1 cellular context compared by ENCODE assay signal in the genomic region with DNA sequence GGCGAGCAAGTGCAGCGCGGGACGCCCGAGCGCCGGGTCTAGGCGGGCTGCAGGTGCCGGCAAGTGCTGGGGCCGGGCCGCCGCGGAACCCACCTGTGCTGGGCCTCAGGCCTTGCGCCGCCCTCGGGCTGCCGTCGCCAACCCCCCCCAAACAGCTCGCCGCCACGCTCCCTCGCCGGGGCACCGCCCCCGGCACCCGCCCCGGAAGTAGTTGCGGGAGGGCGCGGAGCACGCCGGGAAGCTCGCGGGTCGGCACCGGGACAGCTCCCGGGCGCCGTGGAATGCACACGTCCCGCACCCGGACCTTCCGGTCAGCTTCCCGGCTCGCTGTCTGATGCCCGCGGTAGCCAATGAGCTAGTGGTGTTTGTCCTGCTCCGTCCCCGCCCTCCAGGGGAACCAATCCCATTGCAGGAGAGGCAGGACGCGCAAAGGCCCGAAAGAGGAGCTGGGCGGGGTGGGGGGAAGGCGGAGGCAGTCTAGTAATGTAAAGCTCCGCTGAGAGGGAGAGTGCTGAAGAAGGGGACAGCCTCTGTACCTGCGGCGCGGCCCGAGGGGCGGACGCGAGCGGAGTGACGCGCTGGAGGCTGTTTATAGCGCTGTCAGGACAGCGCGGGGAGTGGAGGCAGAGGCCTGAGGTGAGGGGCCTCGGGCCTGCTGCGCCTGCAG.
TF ChIP-seq lines count a peak whose summit lies in the region.

A gene with protein sequence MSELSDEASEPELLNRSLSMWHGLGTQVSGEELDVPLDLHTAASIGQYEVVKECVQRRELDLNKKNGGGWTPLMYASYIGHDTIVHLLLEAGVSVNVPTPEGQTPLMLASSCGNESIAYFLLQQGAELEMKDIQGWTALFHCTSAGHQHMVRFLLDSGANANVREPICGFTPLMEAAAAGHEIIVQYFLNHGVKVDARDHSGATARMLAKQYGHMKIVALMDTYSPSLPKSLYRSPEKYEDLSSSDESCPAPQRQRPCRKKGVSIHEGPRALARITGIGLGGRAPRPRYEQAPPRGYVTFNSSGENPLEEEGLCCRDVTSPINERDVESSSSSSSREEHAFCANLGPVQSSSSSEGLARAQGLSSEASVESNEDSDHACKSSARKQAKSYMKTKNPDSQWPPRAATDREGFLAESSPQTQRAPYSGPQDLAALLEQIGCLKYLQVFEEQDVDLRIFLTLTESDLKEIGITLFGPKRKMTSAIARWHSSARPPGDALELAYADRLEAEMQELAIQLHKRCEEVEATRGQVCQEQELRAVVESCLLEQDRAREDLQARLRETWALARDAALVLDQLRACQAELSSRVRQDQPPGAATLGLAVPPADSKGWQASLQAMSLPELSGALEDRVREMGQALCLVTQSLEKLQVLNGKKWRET (minus strand): TSS at position 209 of the 667 bp plus-strand sequence. CDS start 4,122 bp downstream, outside the sequence.
A gene (plus strand): TSS at position 475 of the 667 bp plus-strand sequence. CDS start 1,978 bp downstream, outside the sequence.

TF ChIP-seq in WTC11, 78 proteins besides CTCF, POLR2A, EP300 and RAD21 (continued from another document and continues in another):
- TF ChIP-seq, protein P1, sequence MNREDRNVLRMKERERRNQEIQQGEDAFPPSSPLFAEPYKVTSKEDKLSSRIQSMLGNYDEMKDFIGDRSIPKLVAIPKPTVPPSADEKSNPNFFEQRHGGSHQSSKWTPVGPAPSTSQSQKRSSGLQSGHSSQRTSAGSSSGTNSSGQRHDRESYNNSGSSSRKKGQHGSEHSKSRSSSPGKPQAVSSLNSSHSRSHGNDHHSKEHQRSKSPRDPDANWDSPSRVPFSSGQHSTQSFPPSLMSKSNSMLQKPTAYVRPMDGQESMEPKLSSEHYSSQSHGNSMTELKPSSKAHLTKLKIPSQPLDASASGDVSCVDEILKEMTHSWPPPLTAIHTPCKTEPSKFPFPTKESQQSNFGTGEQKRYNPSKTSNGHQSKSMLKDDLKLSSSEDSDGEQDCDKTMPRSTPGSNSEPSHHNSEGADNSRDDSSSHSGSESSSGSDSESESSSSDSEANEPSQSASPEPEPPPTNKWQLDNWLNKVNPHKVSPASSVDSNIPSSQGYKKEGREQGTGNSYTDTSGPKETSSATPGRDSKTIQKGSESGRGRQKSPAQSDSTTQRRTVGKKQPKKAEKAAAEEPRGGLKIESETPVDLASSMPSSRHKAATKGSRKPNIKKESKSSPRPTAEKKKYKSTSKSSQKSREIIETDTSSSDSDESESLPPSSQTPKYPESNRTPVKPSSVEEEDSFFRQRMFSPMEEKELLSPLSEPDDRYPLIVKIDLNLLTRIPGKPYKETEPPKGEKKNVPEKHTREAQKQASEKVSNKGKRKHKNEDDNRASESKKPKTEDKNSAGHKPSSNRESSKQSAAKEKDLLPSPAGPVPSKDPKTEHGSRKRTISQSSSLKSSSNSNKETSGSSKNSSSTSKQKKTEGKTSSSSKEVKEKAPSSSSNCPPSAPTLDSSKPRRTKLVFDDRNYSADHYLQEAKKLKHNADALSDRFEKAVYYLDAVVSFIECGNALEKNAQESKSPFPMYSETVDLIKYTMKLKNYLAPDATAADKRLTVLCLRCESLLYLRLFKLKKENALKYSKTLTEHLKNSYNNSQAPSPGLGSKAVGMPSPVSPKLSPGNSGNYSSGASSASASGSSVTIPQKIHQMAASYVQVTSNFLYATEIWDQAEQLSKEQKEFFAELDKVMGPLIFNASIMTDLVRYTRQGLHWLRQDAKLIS (CRISPR knock-in tag; IDR thresholded peaks at IDR 0.05; ENCODE audit: borderline replicate concordance): no peak
- TF ChIP-seq, protein P2, sequence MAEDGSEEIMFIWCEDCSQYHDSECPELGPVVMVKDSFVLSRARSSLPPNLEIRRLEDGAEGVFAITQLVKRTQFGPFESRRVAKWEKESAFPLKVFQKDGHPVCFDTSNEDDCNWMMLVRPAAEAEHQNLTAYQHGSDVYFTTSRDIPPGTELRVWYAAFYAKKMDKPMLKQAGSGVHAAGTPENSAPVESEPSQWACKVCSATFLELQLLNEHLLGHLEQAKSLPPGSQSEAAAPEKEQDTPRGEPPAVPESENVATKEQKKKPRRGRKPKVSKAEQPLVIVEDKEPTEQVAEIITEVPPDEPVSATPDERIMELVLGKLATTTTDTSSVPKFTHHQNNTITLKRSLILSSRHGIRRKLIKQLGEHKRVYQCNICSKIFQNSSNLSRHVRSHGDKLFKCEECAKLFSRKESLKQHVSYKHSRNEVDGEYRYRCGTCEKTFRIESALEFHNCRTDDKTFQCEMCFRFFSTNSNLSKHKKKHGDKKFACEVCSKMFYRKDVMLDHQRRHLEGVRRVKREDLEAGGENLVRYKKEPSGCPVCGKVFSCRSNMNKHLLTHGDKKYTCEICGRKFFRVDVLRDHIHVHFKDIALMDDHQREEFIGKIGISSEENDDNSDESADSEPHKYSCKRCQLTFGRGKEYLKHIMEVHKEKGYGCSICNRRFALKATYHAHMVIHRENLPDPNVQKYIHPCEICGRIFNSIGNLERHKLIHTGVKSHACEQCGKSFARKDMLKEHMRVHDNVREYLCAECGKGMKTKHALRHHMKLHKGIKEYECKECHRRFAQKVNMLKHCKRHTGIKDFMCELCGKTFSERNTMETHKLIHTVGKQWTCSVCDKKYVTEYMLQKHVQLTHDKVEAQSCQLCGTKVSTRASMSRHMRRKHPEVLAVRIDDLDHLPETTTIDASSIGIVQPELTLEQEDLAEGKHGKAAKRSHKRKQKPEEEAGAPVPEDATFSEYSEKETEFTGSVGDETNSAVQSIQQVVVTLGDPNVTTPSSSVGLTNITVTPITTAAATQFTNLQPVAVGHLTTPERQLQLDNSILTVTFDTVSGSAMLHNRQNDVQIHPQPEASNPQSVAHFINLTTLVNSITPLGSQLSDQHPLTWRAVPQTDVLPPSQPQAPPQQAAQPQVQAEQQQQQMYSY (CRISPR knock-in tag; IDR thresholded peaks at IDR 0.05): peak; percentile 50; the same call in 1 of the 2 replicates
- TF ChIP-seq JUN (CRISPR knock-in tag; IDR thresholded peaks at IDR 0.05): no peak
- TF ChIP-seq GRHL2 (CRISPR knock-in tag; IDR thresholded peaks at IDR 0.05; ENCODE audit: insufficient replicate concordance, severe bottlenecking): no peak
- 0 out of 2 replicates have a peak, but pooled peaks have one; percentile 15 for TF ChIP-seq TEAD4 (CRISPR knock-in tag; IDR thresholded peaks at IDR 0.05)
- peak; percentile 95 for TF ChIP-seq SP1 (CRISPR knock-in tag; conservative IDR thresholded peaks at IDR 0.05)
- TF ChIP-seq RORB (CRISPR knock-in tag; IDR thresholded peaks at IDR 0.05): no peak
- TF ChIP-seq, protein P3, sequence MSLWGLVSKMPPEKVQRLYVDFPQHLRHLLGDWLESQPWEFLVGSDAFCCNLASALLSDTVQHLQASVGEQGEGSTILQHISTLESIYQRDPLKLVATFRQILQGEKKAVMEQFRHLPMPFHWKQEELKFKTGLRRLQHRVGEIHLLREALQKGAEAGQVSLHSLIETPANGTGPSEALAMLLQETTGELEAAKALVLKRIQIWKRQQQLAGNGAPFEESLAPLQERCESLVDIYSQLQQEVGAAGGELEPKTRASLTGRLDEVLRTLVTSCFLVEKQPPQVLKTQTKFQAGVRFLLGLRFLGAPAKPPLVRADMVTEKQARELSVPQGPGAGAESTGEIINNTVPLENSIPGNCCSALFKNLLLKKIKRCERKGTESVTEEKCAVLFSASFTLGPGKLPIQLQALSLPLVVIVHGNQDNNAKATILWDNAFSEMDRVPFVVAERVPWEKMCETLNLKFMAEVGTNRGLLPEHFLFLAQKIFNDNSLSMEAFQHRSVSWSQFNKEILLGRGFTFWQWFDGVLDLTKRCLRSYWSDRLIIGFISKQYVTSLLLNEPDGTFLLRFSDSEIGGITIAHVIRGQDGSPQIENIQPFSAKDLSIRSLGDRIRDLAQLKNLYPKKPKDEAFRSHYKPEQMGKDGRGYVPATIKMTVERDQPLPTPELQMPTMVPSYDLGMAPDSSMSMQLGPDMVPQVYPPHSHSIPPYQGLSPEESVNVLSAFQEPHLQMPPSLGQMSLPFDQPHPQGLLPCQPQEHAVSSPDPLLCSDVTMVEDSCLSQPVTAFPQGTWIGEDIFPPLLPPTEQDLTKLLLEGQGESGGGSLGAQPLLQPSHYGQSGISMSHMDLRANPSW (CRISPR knock-in tag; conservative IDR thresholded peaks at IDR 0.05; ENCODE audit: low read depth): no peak
- TF ChIP-seq FOXK1 (CRISPR knock-in tag; IDR thresholded peaks at IDR 0.05): peak; percentile 76; the same call in 1 of the 2 replicates
- TF ChIP-seq, protein P4, sequence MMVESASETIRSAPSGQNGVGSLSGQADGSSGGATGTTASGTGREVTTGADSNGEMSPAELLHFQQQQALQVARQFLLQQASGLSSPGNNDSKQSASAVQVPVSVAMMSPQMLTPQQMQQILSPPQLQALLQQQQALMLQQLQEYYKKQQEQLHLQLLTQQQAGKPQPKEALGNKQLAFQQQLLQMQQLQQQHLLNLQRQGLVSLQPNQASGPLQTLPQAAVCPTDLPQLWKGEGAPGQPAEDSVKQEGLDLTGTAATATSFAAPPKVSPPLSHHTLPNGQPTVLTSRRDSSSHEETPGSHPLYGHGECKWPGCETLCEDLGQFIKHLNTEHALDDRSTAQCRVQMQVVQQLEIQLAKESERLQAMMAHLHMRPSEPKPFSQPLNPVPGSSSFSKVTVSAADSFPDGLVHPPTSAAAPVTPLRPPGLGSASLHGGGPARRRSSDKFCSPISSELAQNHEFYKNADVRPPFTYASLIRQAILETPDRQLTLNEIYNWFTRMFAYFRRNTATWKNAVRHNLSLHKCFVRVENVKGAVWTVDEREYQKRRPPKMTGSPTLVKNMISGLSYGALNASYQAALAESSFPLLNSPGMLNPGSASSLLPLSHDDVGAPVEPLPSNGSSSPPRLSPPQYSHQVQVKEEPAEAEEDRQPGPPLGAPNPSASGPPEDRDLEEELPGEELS (CRISPR knock-in tag; IDR thresholded peaks at IDR 0.05): peak; percentile 32
- TF ChIP-seq ETV6 (CRISPR knock-in tag; IDR thresholded peaks at IDR 0.05): peak; percentile 67; the same call in 1 of the 2 replicates
- peak; percentile 79 for TF ChIP-seq TEAD1 (CRISPR knock-in tag; IDR thresholded peaks at IDR 0.05)
- TF ChIP-seq, protein P5, sequence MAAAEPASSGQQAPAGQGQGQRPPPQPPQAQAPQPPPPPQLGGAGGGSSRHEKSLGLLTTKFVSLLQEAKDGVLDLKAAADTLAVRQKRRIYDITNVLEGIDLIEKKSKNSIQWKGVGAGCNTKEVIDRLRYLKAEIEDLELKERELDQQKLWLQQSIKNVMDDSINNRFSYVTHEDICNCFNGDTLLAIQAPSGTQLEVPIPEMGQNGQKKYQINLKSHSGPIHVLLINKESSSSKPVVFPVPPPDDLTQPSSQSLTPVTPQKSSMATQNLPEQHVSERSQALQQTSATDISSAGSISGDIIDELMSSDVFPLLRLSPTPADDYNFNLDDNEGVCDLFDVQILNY (CRISPR knock-in tag; IDR thresholded peaks at IDR 0.05): peak; percentile 87; the same call in 1 of the 2 replicates
- TF ChIP-seq, protein P6, sequence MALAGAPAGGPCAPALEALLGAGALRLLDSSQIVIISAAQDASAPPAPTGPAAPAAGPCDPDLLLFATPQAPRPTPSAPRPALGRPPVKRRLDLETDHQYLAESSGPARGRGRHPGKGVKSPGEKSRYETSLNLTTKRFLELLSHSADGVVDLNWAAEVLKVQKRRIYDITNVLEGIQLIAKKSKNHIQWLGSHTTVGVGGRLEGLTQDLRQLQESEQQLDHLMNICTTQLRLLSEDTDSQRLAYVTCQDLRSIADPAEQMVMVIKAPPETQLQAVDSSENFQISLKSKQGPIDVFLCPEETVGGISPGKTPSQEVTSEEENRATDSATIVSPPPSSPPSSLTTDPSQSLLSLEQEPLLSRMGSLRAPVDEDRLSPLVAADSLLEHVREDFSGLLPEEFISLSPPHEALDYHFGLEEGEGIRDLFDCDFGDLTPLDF (CRISPR knock-in tag; IDR thresholded peaks at IDR 0.05): 0 out of 2 replicates have a peak, but pooled peaks have one; percentile 18
- peak; percentile 90 for TF ChIP-seq GABPB1 (CRISPR knock-in tag; IDR thresholded peaks at IDR 0.05)
- TF ChIP-seq NR3C1 (CRISPR knock-in tag; conservative IDR thresholded peaks at IDR 0.05; ENCODE audit: low read depth): no peak
- TF ChIP-seq, protein P7, sequence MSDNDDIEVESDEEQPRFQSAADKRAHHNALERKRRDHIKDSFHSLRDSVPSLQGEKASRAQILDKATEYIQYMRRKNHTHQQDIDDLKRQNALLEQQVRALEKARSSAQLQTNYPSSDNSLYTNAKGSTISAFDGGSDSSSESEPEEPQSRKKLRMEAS (CRISPR knock-in tag; IDR thresholded peaks at IDR 0.05): peak; percentile 79; the same call in 1 of the 2 replicates
- TF ChIP-seq CREM (CRISPR knock-in tag; IDR thresholded peaks at IDR 0.05): 0 out of 2 replicates have a peak, but pooled peaks have one; percentile 18
- 0 out of 2 replicates have a peak, but pooled peaks have one; percentile 29 for TF ChIP-seq ZNF317 (CRISPR knock-in tag; IDR thresholded peaks at IDR 0.05; ENCODE audit: borderline replicate concordance, low read depth)
- TF ChIP-seq ATF1 (CRISPR knock-in tag; IDR thresholded peaks at IDR 0.05): no peak
- TF ChIP-seq, protein P8, sequence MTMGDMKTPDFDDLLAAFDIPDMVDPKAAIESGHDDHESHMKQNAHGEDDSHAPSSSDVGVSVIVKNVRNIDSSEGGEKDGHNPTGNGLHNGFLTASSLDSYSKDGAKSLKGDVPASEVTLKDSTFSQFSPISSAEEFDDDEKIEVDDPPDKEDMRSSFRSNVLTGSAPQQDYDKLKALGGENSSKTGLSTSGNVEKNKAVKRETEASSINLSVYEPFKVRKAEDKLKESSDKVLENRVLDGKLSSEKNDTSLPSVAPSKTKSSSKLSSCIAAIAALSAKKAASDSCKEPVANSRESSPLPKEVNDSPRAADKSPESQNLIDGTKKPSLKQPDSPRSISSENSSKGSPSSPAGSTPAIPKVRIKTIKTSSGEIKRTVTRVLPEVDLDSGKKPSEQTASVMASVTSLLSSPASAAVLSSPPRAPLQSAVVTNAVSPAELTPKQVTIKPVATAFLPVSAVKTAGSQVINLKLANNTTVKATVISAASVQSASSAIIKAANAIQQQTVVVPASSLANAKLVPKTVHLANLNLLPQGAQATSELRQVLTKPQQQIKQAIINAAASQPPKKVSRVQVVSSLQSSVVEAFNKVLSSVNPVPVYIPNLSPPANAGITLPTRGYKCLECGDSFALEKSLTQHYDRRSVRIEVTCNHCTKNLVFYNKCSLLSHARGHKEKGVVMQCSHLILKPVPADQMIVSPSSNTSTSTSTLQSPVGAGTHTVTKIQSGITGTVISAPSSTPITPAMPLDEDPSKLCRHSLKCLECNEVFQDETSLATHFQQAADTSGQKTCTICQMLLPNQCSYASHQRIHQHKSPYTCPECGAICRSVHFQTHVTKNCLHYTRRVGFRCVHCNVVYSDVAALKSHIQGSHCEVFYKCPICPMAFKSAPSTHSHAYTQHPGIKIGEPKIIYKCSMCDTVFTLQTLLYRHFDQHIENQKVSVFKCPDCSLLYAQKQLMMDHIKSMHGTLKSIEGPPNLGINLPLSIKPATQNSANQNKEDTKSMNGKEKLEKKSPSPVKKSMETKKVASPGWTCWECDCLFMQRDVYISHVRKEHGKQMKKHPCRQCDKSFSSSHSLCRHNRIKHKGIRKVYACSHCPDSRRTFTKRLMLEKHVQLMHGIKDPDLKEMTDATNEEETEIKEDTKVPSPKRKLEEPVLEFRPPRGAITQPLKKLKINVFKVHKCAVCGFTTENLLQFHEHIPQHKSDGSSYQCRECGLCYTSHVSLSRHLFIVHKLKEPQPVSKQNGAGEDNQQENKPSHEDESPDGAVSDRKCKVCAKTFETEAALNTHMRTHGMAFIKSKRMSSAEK (CRISPR knock-in tag; IDR thresholded peaks at IDR 0.05; ENCODE audit: borderline replicate concordance): no peak
